In the genomic region with DNA sequence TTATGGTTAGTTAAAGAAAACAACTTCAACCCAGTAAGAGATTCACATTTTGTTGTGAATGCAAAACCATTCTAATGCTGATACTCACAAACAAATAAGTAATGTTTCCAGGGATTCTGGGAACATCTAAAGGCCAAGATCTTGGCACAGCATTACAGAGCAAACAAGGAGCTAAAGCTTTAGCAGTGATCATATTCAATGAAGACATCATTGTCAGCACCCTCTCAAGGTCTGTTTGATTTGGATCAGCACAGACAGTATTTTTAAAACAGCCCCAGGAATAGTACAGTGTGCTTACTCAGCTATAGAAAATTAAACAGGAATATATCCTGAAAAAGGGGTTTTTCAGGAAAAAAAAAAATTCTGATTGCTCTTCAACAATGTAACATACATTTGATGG, we compare ENCODE assay signal across 27 cellular contexts.
"Had no signal": no experiment of that assay in that cellular context is flagged by ENCODE, and none has a peak within 500 bp of the region (broad histone marks: within the 10 kb centered on the region; RNA-seq: fewer than 3 reads in every experiment).

No MANE protein-coding gene starts in this region.

- H3K9me3 ChIP-seq: ascending aorta, psoas muscle, spleen, suprapubic skin, tibial artery had no signal

- DNase-seq: activated CD4-positive, alpha-beta T cell treated with anti-CD3 and anti-CD28 coated beads for 1 hour; activated CD8-positive, alpha-beta memory T cell treated with anti-CD3 and anti-CD28 coated beads, Interleukin-2, amount 10 ng/mL, durations not matched to agents 7 days and 5 days; activated CD8-positive, alpha-beta T cell treated with anti-CD3 and anti-CD28 coated beads, Interleukin-2, amount 10 ng/mL, durations not matched to agents 7 days and 5 days; activated naive CD4-positive, alpha-beta T cell treated with anti-CD3 and anti-CD28 coated beads, Interleukin-2, amount 10 ng/mL, durations not matched to agents 7 days and 5 days; activated naive CD8-positive, alpha-beta T cell treated with anti-CD3 and anti-CD28 coated beads, Interleukin-2, amount 10 ng/mL, durations not matched to agents 7 days and 5 days; activated T-cell treated with anti-CD3 and anti-CD28 coated beads, Interleukin-2, amount 50 U/mL, for 72 hours; foreskin fibroblast; head of caudate nucleus; hippocampal formation; kidney; left colon; natural killer cell; occipital lobe; psoas muscle; spleen; stimulated activated naive CD4-positive, alpha-beta T cell; T-helper 2 cell; tibial artery had no signal

- H3K36me3 ChIP-seq: cardiac muscle cell, neural progenitor cell had no signal

- ATAC-seq: activated CD8-positive, alpha-beta memory T cell treated with anti-CD3 and anti-CD28 coated beads, Interleukin-2, amount 10 ng/mL, durations not matched to agents 7 days and 5 days; activated CD8-positive, alpha-beta T cell treated with anti-CD3 and anti-CD28 coated beads, Interleukin-2, amount 10 ng/mL, durations not matched to agents 7 days and 5 days; activated T-cell treated with anti-CD3 and anti-CD28 coated beads, Interleukin-2, amount 50 U/mL, for 72 hours; esophagus mucosa; left colon; natural killer cell; psoas muscle; WTC11 had no signal

- FAIRE-seq: kidney had no signal

- H3K4me1 Mint-ChIP-seq: activated CD8-positive, alpha-beta memory T cell treated with anti-CD3 and anti-CD28 coated beads, Interleukin-2, amount 10 ng/mL, durations not matched to agents 7 days and 5 days; activated naive CD4-positive, alpha-beta T cell treated with anti-CD3 and anti-CD28 coated beads, Interleukin-2, amount 10 ng/mL, durations not matched to agents 7 days and 5 days; activated naive CD8-positive, alpha-beta T cell treated with anti-CD3 and anti-CD28 coated beads, Interleukin-2, amount 10 ng/mL, durations not matched to agents 7 days and 5 days; memory B cell; natural killer cell had no signal

- H3K27ac ChIP-seq: cardiac muscle cell, neural progenitor cell, parathyroid adenoma, psoas muscle, spleen, suprapubic skin had no signal

- H3K79me2 ChIP-seq: parathyroid adenoma had no signal

- H3K4me3 Mint-ChIP-seq: activated CD8-positive, alpha-beta memory T cell treated with anti-CD3 and anti-CD28 coated beads, Interleukin-2, amount 10 ng/mL, durations not matched to agents 7 days and 5 days; activated CD8-positive, alpha-beta T cell treated with anti-CD3 and anti-CD28 coated beads, Interleukin-2, amount 10 ng/mL, durations not matched to agents 7 days and 5 days; activated naive CD4-positive, alpha-beta T cell treated with anti-CD3 and anti-CD28 coated beads, Interleukin-2, amount 10 ng/mL, durations not matched to agents 7 days and 5 days; activated naive CD8-positive, alpha-beta T cell treated with anti-CD3 and anti-CD28 coated beads, Interleukin-2, amount 10 ng/mL, durations not matched to agents 7 days and 5 days; activated T-cell treated with anti-CD3 and anti-CD28 coated beads, Interleukin-2, amount 50 U/mL, for 72 hours; brain; memory B cell; natural killer cell; neural progenitor cell; WTC11 had no signal

- H3K4me3 ChIP-seq: ascending aorta, cardiac muscle cell, neural progenitor cell, psoas muscle, spleen, suprapubic skin, tibial artery had no signal

- H3K27ac Mint-ChIP-seq: activated CD8-positive, alpha-beta memory T cell treated with anti-CD3 and anti-CD28 coated beads, Interleukin-2, amount 10 ng/mL, durations not matched to agents 7 days and 5 days; activated CD8-positive, alpha-beta T cell treated with anti-CD3 and anti-CD28 coated beads, Interleukin-2, amount 10 ng/mL, durations not matched to agents 7 days and 5 days; activated naive CD4-positive, alpha-beta T cell treated with anti-CD3 and anti-CD28 coated beads, Interleukin-2, amount 10 ng/mL, durations not matched to agents 7 days and 5 days; activated naive CD8-positive, alpha-beta T cell treated with anti-CD3 and anti-CD28 coated beads, Interleukin-2, amount 10 ng/mL, durations not matched to agents 7 days and 5 days; activated T-cell treated with anti-CD3 and anti-CD28 coated beads, Interleukin-2, amount 50 U/mL, for 72 hours; memory B cell; neural progenitor cell; WTC11 had no signal

- H3K9me3 Mint-ChIP-seq: activated naive CD4-positive, alpha-beta T cell treated with anti-CD3 and anti-CD28 coated beads, Interleukin-2, amount 10 ng/mL, durations not matched to agents 7 days and 5 days; activated naive CD8-positive, alpha-beta T cell treated with anti-CD3 and anti-CD28 coated beads, Interleukin-2, amount 10 ng/mL, durations not matched to agents 7 days and 5 days; activated T-cell treated with anti-CD3 and anti-CD28 coated beads, Interleukin-2, amount 50 U/mL, for 72 hours; brain; memory B cell; natural killer cell; neural progenitor cell; WTC11 had no signal

- H3K4me1 ChIP-seq: parathyroid adenoma, psoas muscle, spleen, suprapubic skin had no signal

- H2AFZ ChIP-seq: neural progenitor cell, parathyroid adenoma had no signal

- H3K4me2 ChIP-seq: neural progenitor cell had no signal

- H3K36me3 Mint-ChIP-seq: activated CD8-positive, alpha-beta memory T cell treated with anti-CD3 and anti-CD28 coated beads, Interleukin-2, amount 10 ng/mL, durations not matched to agents 7 days and 5 days; WTC11 had no signal

- H3K27me3 Mint-ChIP-seq: activated CD8-positive, alpha-beta memory T cell treated with anti-CD3 and anti-CD28 coated beads, Interleukin-2, amount 10 ng/mL, durations not matched to agents 7 days and 5 days; activated naive CD4-positive, alpha-beta T cell treated with anti-CD3 and anti-CD28 coated beads, Interleukin-2, amount 10 ng/mL, durations not matched to agents 7 days and 5 days; activated naive CD8-positive, alpha-beta T cell treated with anti-CD3 and anti-CD28 coated beads, Interleukin-2, amount 10 ng/mL, durations not matched to agents 7 days and 5 days; memory B cell had no signal

- H3K27me3 ChIP-seq: ascending aorta, cardiac muscle cell, spleen, suprapubic skin, tibial artery had no signal

- H3K9ac ChIP-seq: neural progenitor cell, parathyroid adenoma had no signal
